In genomic region chr13:28680541-28680940, GRCh38 we compare ENCODE assay signal across 18 cellular contexts. TPM values are rescaled to one million over a fixed set of nuclear protein-coding genes. Genes with fewer than 3 reads are reported as not detected.
DNase-seq lines count a peak whose midpoint lies in the region; ATAC-seq, FAIRE-seq and TF ChIP-seq lines count a peak whose summit lies in the region.
"Had no signal": no experiment of that assay in that cellular context is flagged by ENCODE, and none has a peak within 500 bp of the region (broad histone marks: within the 10 kb centered on the region; RNA-seq: fewer than 3 reads in every experiment).

No MANE protein-coding gene starts in this region.

- H3K4me1 Mint-ChIP-seq in activated naive CD4-positive, alpha-beta T cell treated with anti-CD3 and anti-CD28 coated beads, Interleukin-2, amount 10 ng/mL, durations not matched to agents 7 days and 5 days: no peaks in the 10 kb centered on the region
- H3K4me1 Mint-ChIP-seq: B cell; CD8-positive, alpha-beta memory T cell had no signal

- POLR2A ChIA-PET in K562 (lab: Yijun Ruan, JAX): no interaction called here

- no peak for TF ChIP-seq EP300 in K562 (IDR thresholded peaks at IDR 0.05; ENCODE audit: low read length)
- no peak for TF ChIP-seq EP300 in tibial nerve (IDR thresholded peaks at IDR 0.05)

- H3K27me3 Mint-ChIP-seq in activated naive CD4-positive, alpha-beta T cell treated with anti-CD3 and anti-CD28 coated beads, Interleukin-2, amount 10 ng/mL, durations not matched to agents 7 days and 5 days: peaks cover 6% of the 10 kb centered on the region
- H3K27me3 Mint-ChIP-seq: B cell; CD8-positive, alpha-beta memory T cell had no signal

- intact Hi-C loops in K562 (cut with micrococcal nuclease): no loop called here

- no peak overlapping the region for H3K4me3 Mint-ChIP-seq in activated naive CD4-positive, alpha-beta T cell treated with anti-CD3 and anti-CD28 coated beads, Interleukin-2, amount 10 ng/mL, durations not matched to agents 7 days and 5 days
- H3K4me3 Mint-ChIP-seq: B cell; CD8-positive, alpha-beta memory T cell; H9 had no signal

- no peaks in the 10 kb centered on the region for H4K20me1 ChIP-seq in K562 (replicated peaks; ENCODE audit: control insufficient read depth, insufficient read depth, low read length)

- TF ChIP-seq RAD21 in K562 (CRISPR knock-in tag; conservative IDR thresholded peaks at IDR 0.05 in 1 of 2, IDR thresholded peaks at IDR 0.05 in 1 of 2): no peak

- in situ Hi-C loops in K562 (cut with MboI) (loop anchor here (10.0 kb wide), 1 partner anchor 114 kb away; no protein-coding TSS in a partner anchor), GM13977 (cut with MboI; ENCODE audit: low pct_unique_long_range_greater_than_20kb, low sequenced_read_pairs, unreplicated experiment) (no loop called here)

- H3K27ac Mint-ChIP-seq in activated naive CD4-positive, alpha-beta T cell treated with anti-CD3 and anti-CD28 coated beads, Interleukin-2, amount 10 ng/mL, durations not matched to agents 7 days and 5 days: peak overlapping the region; percentile 61
- H3K27ac Mint-ChIP-seq: B cell had no signal

- no peak for TF ChIP-seq CTCF in K562 (IDR thresholded peaks at IDR 0.05 in 2 of 3, conservative IDR thresholded peaks at IDR 0.05 in 1 of 3; ENCODE audit: insufficient read depth in 2 of 3, low read depth in 1 of 3, low read length in 3 of 3)
- no peak for TF ChIP-seq CTCF in GM13977 (IDR thresholded peaks at IDR 0.05; ENCODE audit: extremely low read depth, insufficient read depth, missing control alignments)
- TF ChIP-seq CTCF in tibial nerve (IDR thresholded peaks at IDR 0.05): no peak

- CTCF ChIA-PET in activated naive CD4-positive, alpha-beta T cell treated with anti-CD3 and anti-CD28 coated beads, Interleukin-2, amount 10 ng/mL, durations not matched to agents 7 days and 5 days (lab: Charles Lee): interaction anchor here (0.6 to 2.2 kb wide), 7 partner anchors 10 to 137 kb away, joined by 3 to 9 read pairs (median 3); no protein-coding TSS in a partner anchor
- CTCF ChIA-PET in K562 (lab: Yijun Ruan, JAX; ENCODE audit: low intra/inter-chr PET ratio): interaction anchor here (1.1 kb wide), 1 partner anchor 116 kb away, joined by 3 read pairs; no protein-coding TSS in a partner anchor

- ATAC-seq in K562: no peak

- FAIRE-seq in GM12891 (lab: Jason Lieb, UNC) (no peak), K562 (lab: Jason Lieb, UNC) (no peak)
- FAIRE-seq: D721Med, G401.6, GM12892, H1 had no signal

- peaks cover 0 to 10% of the 10 kb centered on the region in 2 experiments; a peak in 3 of 5 replicates for H3K4me1 ChIP-seq in K562 (replicated peaks in 1 of 2; ENCODE audit: control insufficient read depth in 2 of 2, insufficient read depth in 2 of 2, low read length in 2 of 2)
- H3K4me1 ChIP-seq in tibial nerve: no peaks in the 10 kb centered on the region
- H3K4me1 ChIP-seq: BLaER1 treated with 17β-estradiol and CSF1 and Interleukin-3, amounts not matched to agents 10 nM and 100 nM; Caco-2 had no signal

- H3K4me2 ChIP-seq in K562 (ENCODE audit: insufficient read depth, low read length): no peak overlapping the region
- H3K4me2 ChIP-seq: BLaER1 treated with 17β-estradiol and CSF1 and Interleukin-3, amounts not matched to agents 10 nM and 100 nM had no signal

- H3K9me3 Mint-ChIP-seq in activated naive CD4-positive, alpha-beta T cell treated with anti-CD3 and anti-CD28 coated beads, Interleukin-2, amount 10 ng/mL, durations not matched to agents 7 days and 5 days: no peaks in the 10 kb centered on the region
- H3K9me3 Mint-ChIP-seq: CD8-positive, alpha-beta memory T cell; H9 had no signal

- H3K27me3 ChIP-seq in K562 (ENCODE audit: control insufficient read depth in 2 of 2, insufficient read depth in 2 of 2, low read length in 2 of 2): no peaks in the 10 kb centered on the region
- H3K27me3 ChIP-seq in tibial nerve: no peaks in the 10 kb centered on the region
- H3K27me3 ChIP-seq: BLaER1 treated with 17β-estradiol and CSF1 and Interleukin-3, amounts not matched to agents 10 nM and 100 nM had no signal

- no peak overlapping the region for H3K9ac ChIP-seq in K562 (ENCODE audit: insufficient read depth in 1 of 2, low read depth in 2 of 2, low read length in 2 of 2)
- H3K9ac ChIP-seq: BLaER1 treated with 17β-estradiol and CSF1 and Interleukin-3, amounts not matched to agents 10 nM and 100 nM had no signal

- WGBS in K562 (ENCODE audit: insufficient coverage, low coverage, missing lambda C conversion rate): 88% methylated on average over 2 of the region's 2 CpGs
- 73 to 92% methylated on average over 2 of the region's 2 CpGs for WGBS in tibial nerve, 2 donors

- peaks cover 16% of the 10 kb centered on the region for H3K36me3 Mint-ChIP-seq in activated naive CD4-positive, alpha-beta T cell treated with anti-CD3 and anti-CD28 coated beads, Interleukin-2, amount 10 ng/mL, durations not matched to agents 7 days and 5 days

- H2AFZ ChIP-seq in K562 (ENCODE audit: low read depth, low read length): no peak overlapping the region

- H3K36me3 ChIP-seq in K562 (ENCODE audit: control insufficient read depth, insufficient read depth, low read length): peaks cover 35% of the 10 kb centered on the region; the same call in 2 of the 3 replicates
- peaks cover 0 to 54% (median 4%) of the 10 kb centered on the region in 3 donors for H3K36me3 ChIP-seq in tibial nerve

- no peaks in the 10 kb centered on the region for H3K9me1 ChIP-seq in K562 (ENCODE audit: control insufficient read depth, insufficient read depth, low read length)

- no peaks in the 10 kb centered on the region for H3K79me2 ChIP-seq in K562 (ENCODE audit: control insufficient read depth, insufficient read depth, low read length)

- no peak overlapping the region for H3K4me3 ChIP-seq in K562
- H3K4me3 ChIP-seq in tibial nerve: no peak overlapping the region
- H3K4me3 ChIP-seq: BLaER1 treated with 17β-estradiol and CSF1 and Interleukin-3, amounts not matched to agents 10 nM and 100 nM had no signal

- DNase-seq in activated naive CD4-positive, alpha-beta T cell treated with anti-CD3 and anti-CD28 coated beads, Interleukin-2, amount 10 ng/mL, durations not matched to agents 7 days and 5 days: no peak
- no peak for DNase-seq in activated naive CD4-positive, alpha-beta T cell treated with anti-CD3 and anti-CD28 coated beads, Interleukin-2, amount 50 U/mL, for 16 hours
- DNase-seq in GM12891 (ENCODE audit: insufficient read length, low spot score): no peak
- DNase-seq in K562 (ENCODE audit: extremely low read depth in 1 of 4, low spot score in 3 of 4): no peak
- DNase-seq in GM13977 (ENCODE audit: low spot score): no peak
- DNase-seq in COLO668 (lab: John Stamatoyannopoulos, UW; ENCODE audit: unreplicated experiment): no peak
- DNase-seq in tibial nerve (ENCODE audit: low spot score in 2 of 2): no peak
- DNase-seq: 8988T; Caco-2; CD8-positive, alpha-beta memory T cell; H9 had no signal

- no peaks in the 10 kb centered on the region for H3K9me3 ChIP-seq in K562 (replicated peaks; ENCODE audit: control insufficient read depth, insufficient read depth, low read depth, low read length)
- no peaks in the 10 kb centered on the region for H3K9me3 ChIP-seq in tibial nerve
- H3K9me3 ChIP-seq: Caco-2 had no signal

- no peak overlapping the region for H3K27ac ChIP-seq in K562 (ENCODE audit: extremely low read depth, low read depth, low read length)
- H3K27ac ChIP-seq in tibial nerve: no peak overlapping the region
- H3K27ac ChIP-seq: BLaER1 treated with 17β-estradiol and CSF1 and Interleukin-3, amounts not matched to agents 10 nM and 100 nM; HL-60 had no signal

- peak; percentile 52; the same call in 1 of the 2 replicates for TF ChIP-seq POLR2A in GM12891 (IDR thresholded peaks at IDR 0.05; ENCODE audit: low read depth, low read length)
- TF ChIP-seq POLR2A in K562 (conservative IDR thresholded peaks at IDR 0.05): no peak
- no peak for TF ChIP-seq POLR2A in tibial nerve (IDR thresholded peaks at IDR 0.05)

- BruUV-seq in K562 (replicated peaks; lab: Mats Ljungman, UMichigan): no TSS peak

RNA-seq across cellular contexts. Expression of gene POMP, which starts 21.6 kb away (rescaled TPM):
- polyA plus RNA-seq in GM12891 (2012; ENCODE audit: low read depth, missing spikeins): 178 TPM
- 3.7 and 7.5 TPM in 2 replicates for total RNA-seq in K562 (2011; cell fraction: chromatin; rRNA removed; ENCODE audit: low replicate concordance)
- total RNA-seq in K562 (2011; cell fraction: nucleolus; rRNA removed): 5.0 and 5.7 TPM in 2 replicates
- total RNA-seq in K562 (2011; cell fraction: nucleoplasm; rRNA removed): 9.3 and 10.8 TPM in 2 replicates
- total RNA-seq in K562 (2014; rRNA removed): 69.2 and 75.2 TPM in 2 replicates
- total RNA-seq in K562 (2014; rRNA removed; fragmentation: Illumina TruSeq; extraction: Trizol): 143 and 170 TPM in 2 replicates
- total RNA-seq in K562 (2015; rRNA removed; fragmentation: Illumina TruSeq; extraction: Trizol): 117 and 127 TPM in 2 replicates
- 116 and 120 TPM in 2 replicates for total RNA-seq in K562 (2021)
- polyA plus RNA-seq in K562 (2011; rRNA removed): 74.5 and 114 TPM in 2 replicates
- polyA plus RNA-seq in K562 (2011; cell fraction: cytosol; rRNA removed): 13.9 and 38.6 TPM in 2 replicates
- polyA plus RNA-seq in K562 (2011; cell fraction: nucleus; rRNA removed): 11.1 and 18.2 TPM in 2 replicates
- 122 and 246 TPM in 2 replicates for polyA plus RNA-seq in K562 (2012)
- 117 and 126 TPM in 2 replicates for polyA plus RNA-seq in K562 (2014; fragmentation: Illumina TruSeq; extraction: Trizol)
- 100 to 1,000 TPM; 506 to 647 TPM for polyA plus RNA-seq in K562 (2014; fragmentation: Nextera tagmentation; extraction: Ambion mirVana)
- polyA plus RNA-seq in K562 (2014; rRNA removed): 118 and 126 TPM in 2 replicates
- polyA minus RNA-seq in K562 (2011; rRNA and poly(A)+ RNA removed): 118 and 135 TPM in 2 replicates
- 27.0 and 34.8 TPM in 2 replicates for polyA minus RNA-seq in K562 (2011; cell fraction: cytosol; rRNA and poly(A)+ RNA removed)
- polyA minus RNA-seq in K562 (2011; cell fraction: nucleus; rRNA and poly(A)+ RNA removed): 5.5 and 15.0 TPM in 2 replicates
- total RNA-seq in tibial nerve: 10 to 100 TPM; 37.5 to 60.3 (median 52.0) TPM

RNA-seq across cellular contexts. Expression of gene SLC46A3, which starts 38.2 kb away (rescaled TPM):
- 6.2 TPM for polyA plus RNA-seq in GM12891 (2012; ENCODE audit: low read depth, missing spikeins)
- 0.97 and 2.0 TPM in 2 replicates for total RNA-seq in K562 (2011; cell fraction: chromatin; rRNA removed; ENCODE audit: low replicate concordance)
- 0.50 and 1.2 TPM in 2 replicates for total RNA-seq in K562 (2011; cell fraction: nucleolus; rRNA removed)
- total RNA-seq in K562 (2011; cell fraction: nucleoplasm; rRNA removed): 1.5 and 2.1 TPM in 2 replicates
- total RNA-seq in K562 (2014; rRNA removed): 0.54 and 0.61 TPM in 2 replicates
- total RNA-seq in K562 (2014; rRNA removed; fragmentation: Illumina TruSeq; extraction: Trizol): 0.51 and 0.54 TPM in 2 replicates
- total RNA-seq in K562 (2015; rRNA removed; fragmentation: Illumina TruSeq; extraction: Trizol): 0.38 and 0.43 TPM in 2 replicates
- 0.54 and 0.66 TPM in 2 replicates for total RNA-seq in K562 (2021)
- 1.2 and 2.6 TPM in 2 replicates for polyA plus RNA-seq in K562 (2011; rRNA removed)
- polyA plus RNA-seq in K562 (2011; cell fraction: cytosol; rRNA removed): 0.54 and 1.6 TPM in 2 replicates
- 1.5 and 4.8 TPM in 2 replicates for polyA plus RNA-seq in K562 (2011; cell fraction: nucleus; rRNA removed)
- 0.66 and 1.3 TPM in 2 replicates for polyA plus RNA-seq in K562 (2012)
- 0.32 and 0.58 TPM in 2 replicates for polyA plus RNA-seq in K562 (2014; fragmentation: Illumina TruSeq; extraction: Trizol)
- under 1 TPM; 0.14 to 0.20 TPM for polyA plus RNA-seq in K562 (2014; fragmentation: Nextera tagmentation; extraction: Ambion mirVana)
- 0.37 and 0.73 TPM in 2 replicates for polyA plus RNA-seq in K562 (2014; rRNA removed)
- 1.4 and 1.6 TPM in 2 replicates for polyA minus RNA-seq in K562 (2011; rRNA and poly(A)+ RNA removed)
- 0.86 TPM in 1 of 2 replicates, not detected in the other for polyA minus RNA-seq in K562 (2011; cell fraction: cytosol; rRNA and poly(A)+ RNA removed)
- 0.54 and 2.3 TPM in 2 replicates for polyA minus RNA-seq in K562 (2011; cell fraction: nucleus; rRNA and poly(A)+ RNA removed)
- total RNA-seq in tibial nerve: 10 to 100 TPM in 2 of 4 donors, 1 to 10 TPM in 2; 6.5 to 12.0 (median 9.0) TPM
